8 cellular contexts compared by ENCODE assay signal in genomic region chrX:72620550-72621145, GRCh38. TPM values are rescaled to one million over a fixed set of nuclear protein-coding genes. Genes with fewer than 3 reads are reported as not detected.
DNase-seq lines count a peak whose midpoint lies in the region; ATAC-seq and TF ChIP-seq lines count a peak whose summit lies in the region.

No MANE protein-coding gene starts in this region.

- H3K27ac ChIP-seq in RWPE1 = peak overlapping the region; percentile 74
- H3K27ac ChIP-seq in coronary artery = peak overlapping the region; percentile 68 to 78

- no peak for ATAC-seq in HG03196 (IDR thresholded peaks at IDR 0.05; ENCODE audit: unreplicated experiment)
- no peak for ATAC-seq in HG03175 (IDR thresholded peaks at IDR 0.05; ENCODE audit: unreplicated experiment)

- no peak overlapping the region for H3K4me3 ChIP-seq in coronary artery

- POLR2A ChIA-PET in RWPE1 (lab: Yijun Ruan, JAX; ENCODE audit: low non-redundant PET) = no interaction called here

- CTCF ChIA-PET in RWPE1 (lab: Yijun Ruan, JAX) = interaction anchor here (0.6 kb wide), 1 partner anchor 67 kb away, joined by 3 read pairs; no protein-coding TSS in a partner anchor

- peak; percentile 57 for DNase-seq in DMS53 treated with DMSO at 0.1 percent for 48 hours (lab: John Stamatoyannopoulos, UW; ENCODE audit: unreplicated experiment)
- peak; percentile 64 for DNase-seq in RWPE1 (ENCODE audit: low spot score)
- peak; percentile 81 for DNase-seq in coronary artery (ENCODE audit: low spot score)
- DNase-seq in renal cortical epithelial cell (ENCODE audit: low read depth) = peak; percentile 90
- DNase-seq in AML-193 (lab: John Stamatoyannopoulos, UW) = no peak
- DNase-seq in NCI-H187 (lab: John Stamatoyannopoulos, UW) = no peak

- TF ChIP-seq CTCF in RWPE1 (conservative IDR thresholded peaks at IDR 0.05; ENCODE audit: low read depth) (no peak), coronary artery (IDR thresholded peaks at IDR 0.05) (no peak)

RNA-seq across cellular contexts. Expression of gene HDAC8, which starts 48.0 kb away (rescaled TPM):
- total RNA-seq in renal cortical epithelial cell = 28.0 and 48.0 TPM in 2 replicates

Comparison
In these comparisons a context has a peak if more than half of its experiments do, and no peak if none do; other contexts are left out.
1. DNase-seq: peak in DMS53 treated with DMSO at 0.1 percent for 48 hours (single experiment), RWPE1 (single experiment), coronary artery (single experiment) and renal cortical epithelial cell (single experiment); none in AML-193 (0 of 2) and NCI-H187 (0 of 2).